In genomic region chr3:60931452-60931851, GRCh38 we compare ENCODE assay signal across 10 cellular contexts.
"Had no signal": no experiment of that assay in that cellular context is flagged by ENCODE, and none has a peak within 500 bp of the region (broad histone marks: within the 10 kb centered on the region; RNA-seq: fewer than 3 reads in every experiment).

No MANE protein-coding gene starts in this region.

- H3K9me3 ChIP-seq: ascending aorta had no signal

- DNase-seq: activated CD4-positive, alpha-beta memory T cell treated with anti-CD3 and anti-CD28 coated beads for 36 hours; activated T-cell treated with anti-CD3 and anti-CD28 coated beads, Interleukin-2, amount 50 U/mL, for 72 hours; effector CD8-positive, alpha-beta T cell; heart right ventricle; left lung; occipital lobe; right cardiac atrium; small intestine had no signal

- H3K4me3 ChIP-seq: ascending aorta, heart right ventricle, left lung had no signal

- H3K27me3 ChIP-seq: ascending aorta, heart right ventricle, left lung had no signal

- H3K36me3 ChIP-seq: ascending aorta, heart right ventricle, left lung had no signal

- ATAC-seq: activated T-cell treated with anti-CD3 and anti-CD28 coated beads, Interleukin-2, amount 50 U/mL, for 72 hours; heart right ventricle; left lung; natural killer cell treated with Interleukin-12 subunit alpha and Interleukin-12 subunit beta and Interleukin-15 and Interleukin-18, amount 100 ng/mL, for 72 hours; right cardiac atrium had no signal
